Comparison of ENCODE assay signal across 19 cellular contexts in genomic region chrX:137988470-137988869, GRCh38.
"Had no signal": no experiment of that assay in that cellular context is flagged by ENCODE, and none has a peak within 500 bp of the region (broad histone marks: within the 10 kb centered on the region; RNA-seq: fewer than 3 reads in every experiment).

No MANE protein-coding gene starts in this region.

- DNase-seq: activated CD4-positive, alpha-beta T cell treated with anti-CD3 and anti-CD28 coated beads, Interleukin-2, amount 10 ng/mL, durations not matched to agents 24 days and 14 days; activated CD8-positive, alpha-beta T cell treated with anti-CD3 and anti-CD28 coated beads, Interleukin-2, amount 10 ng/mL, durations not matched to agents 7 days and 5 days; activated naive CD4-positive, alpha-beta T cell treated with anti-CD3 and anti-CD28 coated beads, Interleukin-2, amount 10 ng/mL, durations not matched to agents 7 days and 5 days; activated naive CD8-positive, alpha-beta T cell treated with anti-CD3 and anti-CD28 coated beads, Interleukin-2, amount 50 U/mL, for 24 hours; activated T-cell treated with anti-CD3 and anti-CD28 coated beads, Interleukin-2, amount 50 U/mL, for 4 hours; aorta; brain microvascular endothelial cell; cerebellar nuclear complex; cortex of kidney; erythroblast; foreskin melanocyte; hypothalamus; islet precursor cell; stimulated activated CD4-positive, alpha-beta T cell treated with anti-CD3 and anti-CD28 coated beads, Interleukin-1b, Interleukin-23, amount 100 ng/mL, for 48 hours; stimulated activated CD8-positive, alpha-beta memory T cell treated with anti-CD3 and anti-CD28 coated beads, Interleukin-4, amount 100 ng/mL, for 48 hours; stimulated activated naive CD4-positive, alpha-beta T cell; T1000 had no signal

- ATAC-seq: activated CD8-positive, alpha-beta T cell treated with anti-CD3 and anti-CD28 coated beads, Interleukin-2, amount 10 ng/mL, durations not matched to agents 7 days and 5 days; activated naive CD8-positive, alpha-beta T cell treated with anti-CD3 and anti-CD28 coated beads, Interleukin-2, amount 50 U/mL, for 24 hours; activated T-cell treated with anti-CD3 and anti-CD28 coated beads, Interleukin-2, amount 50 U/mL, for 4 hours; natural killer cell treated with Interleukin-12 subunit alpha and Interleukin-12 subunit beta and Interleukin-15 and Interleukin-18, amount 100 ng/mL, for 72 hours had no signal

- H3K27ac ChIP-seq: brain microvascular endothelial cell had no signal

- H3K36me3 ChIP-seq: brain microvascular endothelial cell had no signal

- H3K27me3 ChIP-seq: brain microvascular endothelial cell had no signal

- FAIRE-seq: endometrium had no signal
